Comparison of ENCODE assay signal across 26 cellular contexts in genomic region chr17:17019430-17019762, GRCh38. TPM values are rescaled to one million over a fixed set of nuclear protein-coding genes. Genes with fewer than 3 reads are reported as not detected.
DNase-seq lines count a peak whose midpoint lies in the region; ATAC-seq and TF ChIP-seq lines count a peak whose summit lies in the region.
"Had no signal": no experiment of that assay in that cellular context is flagged by ENCODE, and none has a peak within 500 bp of the region (broad histone marks: within the 10 kb centered on the region; RNA-seq: fewer than 3 reads in every experiment).

No MANE protein-coding gene starts in this region.

- no peak overlapping the region for H2BK120ac ChIP-seq in mesenchymal stem cell (ENCODE audit: low read depth, low read length)

- DNase-seq in HCT116 (ENCODE audit: low read depth, low spot score) (no peak), T-helper 17 cell (no peak), mesenchymal stem cell (no peak), thyroid gland (no peak)
- DNase-seq in stimulated activated naive B cell treated with anti-CD40 and anti-IgM and Interleukin-4, amounts not matched to agents 10 μg/mL and 1 μg/mL and 100 μg/mL, for 72 hours, result no peak
- DNase-seq: activated CD8-positive, alpha-beta T cell treated with anti-CD3 and anti-CD28 coated beads, Interleukin-2, amount 10 ng/mL, durations not matched to agents 7 days and 5 days; activated naive CD8-positive, alpha-beta T cell treated with anti-CD3 and anti-CD28 coated beads, Interleukin-2, amount 50 U/mL, for 24 hours; C1 segment of cervical spinal cord; dermis blood vessel endothelial cell; DND-41; NCI-H1417 treated with DMSO at 0.1 percent for 48 hours; NCI-H2081; NCI-H345; NCI-H774; nephron progenitor cell; RPMI8226; SK-N-SH; stimulated activated CD4-positive, alpha-beta T cell treated with anti-CD3 and anti-CD28 coated beads, Interleukin-15, amount 100 ng/mL, for 24 hours; stimulated activated naive CD8-positive, alpha-beta T cell treated with anti-CD3 and anti-CD28 coated beads, Interleukin-15, amount 100 ng/mL, for 72 hours; tibial artery had no signal

- no peak overlapping the region for H3K18ac ChIP-seq in mesenchymal stem cell (ENCODE audit: low read depth in 1 of 2, low read length in 2 of 2)

- BruUV-seq in HCT116 (replicated peaks; lab: Mats Ljungman, UMichigan), result no TSS peak

- H3K9ac ChIP-seq in HCT116 (ENCODE audit: low read length) (peak overlapping the region; percentile 46; the same call in 1 of the 2 replicates), mesenchymal stem cell (ENCODE audit: low read length) (no peak overlapping the region)
- H3K9ac ChIP-seq: KMS-11, SK-N-SH had no signal

- no peak overlapping the region for H4K8ac ChIP-seq in mesenchymal stem cell (ENCODE audit: low read length)

- RAD21 ChIA-PET in HCT116 (lab: Charles Lee; ENCODE audit: low non-redundant PET in 1 of 2, low total read pairs in 2 of 2, uncharacterized antibody in 2 of 2, unreplicated experiment in 2 of 2), result no interaction called here

- H3K4me1 ChIP-seq in HCT116 (ENCODE audit: control insufficient read depth in 1 of 2, insufficient read depth in 2 of 2, low read length in 2 of 2), result peaks cover 73 to 83% of the 10 kb centered on the region in 2 experiments
- peaks cover 15% of the 10 kb centered on the region for H3K4me1 ChIP-seq in mesenchymal stem cell (ENCODE audit: control insufficient read depth, insufficient read depth, low read depth, low read length)
- H3K4me1 ChIP-seq in thyroid gland, result peaks cover 25 to 45% of the 10 kb centered on the region in 2 donors

- H3K9me3 ChIP-seq in HCT116 (ENCODE audit: control insufficient read depth in 1 of 2, insufficient read depth in 1 of 2, low read depth in 1 of 2, low read length in 2 of 2) (no peaks in the 10 kb centered on the region), T-helper 17 cell (ENCODE audit: control insufficient read depth, low read length, poor library complexity, severe bottlenecking) (no peaks in the 10 kb centered on the region), mesenchymal stem cell (ENCODE audit: control insufficient read depth, low read length) (no peaks in the 10 kb centered on the region), thyroid gland (no peaks in the 10 kb centered on the region)
- H3K9me3 ChIP-seq: SK-N-SH, tibial artery had no signal

- no peak overlapping the region for H3K4me3 Mint-ChIP-seq in T-helper 17 cell
- no peak overlapping the region for H3K4me3 Mint-ChIP-seq in stimulated activated naive B cell treated with anti-CD40 and anti-IgM and Interleukin-4, amounts not matched to agents 10 μg/mL and 1 μg/mL and 100 μg/mL, for 72 hours
- H3K4me3 Mint-ChIP-seq: activated CD8-positive, alpha-beta T cell treated with anti-CD3 and anti-CD28 coated beads, Interleukin-2, amount 10 ng/mL, durations not matched to agents 7 days and 5 days; activated naive CD8-positive, alpha-beta T cell treated with anti-CD3 and anti-CD28 coated beads, Interleukin-2, amount 50 U/mL, for 24 hours; central memory CD8-positive, alpha-beta T cell; nephron progenitor cell; stimulated activated naive CD8-positive, alpha-beta T cell treated with anti-CD3 and anti-CD28 coated beads, Interleukin-15, amount 100 ng/mL, for 72 hours; T-helper 1 cell treated with Interleukin-12 subunit alpha and Interleukin-12 subunit beta and Interleukin-4 antibody, amounts not matched to agents 30 μg/mL and 1 μg/mL, for 36 hours had no signal

- no peak overlapping the region for H2BK12ac ChIP-seq in mesenchymal stem cell (ENCODE audit: low read length in 2 of 2)

- 0 out of 6 replicates have a peak, but pooled peaks of 1 of the 3 experiments have one; percentile 20 for TF ChIP-seq CTCF in HCT116 (IDR thresholded peaks at IDR 0.05 in 2 of 3, conservative IDR thresholded peaks at IDR 0.05 in 1 of 3; ENCODE audit: borderline replicate concordance in 1 of 3, insufficient read depth in 1 of 3, low read depth in 2 of 3, low read length in 2 of 3)
- no peak for TF ChIP-seq CTCF in thyroid gland (IDR thresholded peaks at IDR 0.05)

- TF ChIP-seq POLR2A in HCT116 (IDR thresholded peaks at IDR 0.05; ENCODE audit: borderline replicate concordance, extremely low read depth, insufficient read depth, insufficient read length), result no peak
- no peak for TF ChIP-seq POLR2A in thyroid gland (IDR thresholded peaks at IDR 0.05)

- peak overlapping the region; percentile 62 for H2BK15ac ChIP-seq in mesenchymal stem cell (ENCODE audit: low read depth, poor library complexity, severe bottlenecking)

- peak overlapping the region; percentile 11 for H3K27ac Mint-ChIP-seq in T-helper 17 cell
- H3K27ac Mint-ChIP-seq in stimulated activated naive B cell treated with anti-CD40 and anti-IgM and Interleukin-4, amounts not matched to agents 10 μg/mL and 1 μg/mL and 100 μg/mL, for 72 hours, result no peak overlapping the region
- H3K27ac Mint-ChIP-seq: activated CD8-positive, alpha-beta T cell treated with anti-CD3 and anti-CD28 coated beads, Interleukin-2, amount 10 ng/mL, durations not matched to agents 7 days and 5 days; activated naive CD8-positive, alpha-beta T cell treated with anti-CD3 and anti-CD28 coated beads, Interleukin-2, amount 50 U/mL, for 24 hours; nephron progenitor cell; stimulated activated naive CD8-positive, alpha-beta T cell treated with anti-CD3 and anti-CD28 coated beads, Interleukin-15, amount 100 ng/mL, for 72 hours; T-helper 1 cell treated with Interleukin-12 subunit alpha and Interleukin-12 subunit beta and Interleukin-4 antibody, amounts not matched to agents 30 μg/mL and 1 μg/mL, for 36 hours had no signal

- no peak overlapping the region for H2AFZ ChIP-seq in HCT116 (ENCODE audit: low read depth, low read length, poor library complexity, severe bottlenecking)
- no peak overlapping the region for H2AFZ ChIP-seq in mesenchymal stem cell (ENCODE audit: low read depth, low read length)

- no peaks in the 10 kb centered on the region for H4K20me1 ChIP-seq in HCT116 (ENCODE audit: insufficient read depth)

- no peaks in the 10 kb centered on the region for H3K27me3 ChIP-seq in HCT116 (ENCODE audit: insufficient read depth, low read length)
- peaks cover 0 to 5% of the 10 kb centered on the region in 2 experiments for H3K27me3 ChIP-seq in mesenchymal stem cell (ENCODE audit: control insufficient read depth in 1 of 2, insufficient read depth in 1 of 2, low read length in 2 of 2)
- no peaks in the 10 kb centered on the region for H3K27me3 ChIP-seq in thyroid gland
- H3K27me3 ChIP-seq: tibial artery had no signal

- CTCF ChIA-PET in HCT116 (lab: Charles Lee), result no interaction called here

- POLR2A ChIA-PET in HCT116 (lab: Charles Lee), result interaction anchor here (2.3 kb wide), 1 partner anchor 8 kb away, joined by 11 read pairs; no protein-coding TSS in a partner anchor

- TF ChIP-seq RAD21 in HCT116 (IDR thresholded peaks at IDR 0.05; ENCODE audit: low read depth), result no peak

- no peak overlapping the region for H3K23ac ChIP-seq in mesenchymal stem cell (ENCODE audit: low read length in 2 of 2)

- no peaks in the 10 kb centered on the region for H3K79me2 ChIP-seq in HCT116 (ENCODE audit: insufficient read depth, low read length)

- H3K4me1 Mint-ChIP-seq in T-helper 17 cell, result peaks cover 35% of the 10 kb centered on the region
- peaks cover 17 to 41% of the 10 kb centered on the region in 2 donors for H3K4me1 Mint-ChIP-seq in stimulated activated naive B cell treated with anti-CD40 and anti-IgM and Interleukin-4, amounts not matched to agents 10 μg/mL and 1 μg/mL and 100 μg/mL, for 72 hours

- H3K36me3 ChIP-seq in HCT116 (ENCODE audit: control insufficient read depth in 1 of 2, insufficient read depth in 2 of 2, low read length in 2 of 2) (no peaks in the 10 kb centered on the region), mesenchymal stem cell (ENCODE audit: control insufficient read depth in 1 of 2, insufficient read depth in 2 of 2, low read depth in 1 of 2, low read length in 2 of 2) (no peaks in the 10 kb centered on the region), thyroid gland (no peaks in the 10 kb centered on the region)
- H3K36me3 ChIP-seq: tibial artery had no signal

- H3K27me3 Mint-ChIP-seq in T-helper 17 cell, result no peaks in the 10 kb centered on the region
- no peaks in the 10 kb centered on the region for H3K27me3 Mint-ChIP-seq in stimulated activated naive B cell treated with anti-CD40 and anti-IgM and Interleukin-4, amounts not matched to agents 10 μg/mL and 1 μg/mL and 100 μg/mL, for 72 hours
- H3K27me3 Mint-ChIP-seq: activated naive CD8-positive, alpha-beta T cell treated with anti-CD3 and anti-CD28 coated beads, Interleukin-2, amount 50 U/mL, for 24 hours; central memory CD8-positive, alpha-beta T cell; stimulated activated naive CD8-positive, alpha-beta T cell treated with anti-CD3 and anti-CD28 coated beads, Interleukin-15, amount 100 ng/mL, for 72 hours had no signal

- H3K4me2 ChIP-seq in HCT116 (ENCODE audit: low read length) (peak overlapping the region; percentile 49), mesenchymal stem cell (ENCODE audit: low read length, poor library complexity, severe bottlenecking) (no peak overlapping the region)
- H3K4me2 ChIP-seq: KMS-11, SK-N-SH had no signal

- no peaks in the 10 kb centered on the region for H3K79me1 ChIP-seq in mesenchymal stem cell (replicated peaks; ENCODE audit: low read length, poor library complexity, severe bottlenecking)

- H3K9me2 ChIP-seq in HCT116 (ENCODE audit: insufficient read depth), result no peaks in the 10 kb centered on the region
- H3K9me2 ChIP-seq: SK-N-SH had no signal

- intact Hi-C loops in HCT116 (cut with micrococcal nuclease) (no loop called here), thyroid gland (cut with DNase I) (no loop called here)

- peak overlapping the region; percentile 15 for H2AK5ac ChIP-seq in mesenchymal stem cell (ENCODE audit: low read length, severe bottlenecking)

- WGBS in mesenchymal stem cell, result 100% methylated on average over 2 of the region's 5 CpGs
- 73 to 87% methylated on average over 5 of the region's 5 CpGs for WGBS in thyroid gland, 2 donors

- peak overlapping the region; percentile 66; the same call in 1 of the 2 replicates for H3K27ac ChIP-seq in HCT116 (ENCODE audit: low read depth, low read length)
- H3K27ac ChIP-seq in mesenchymal stem cell (ENCODE audit: low read length, poor library complexity, severe bottlenecking), result no peak overlapping the region
- H3K27ac ChIP-seq in thyroid gland, result peak overlapping the region; percentile 75 to 99 (median 84)
- H3K27ac ChIP-seq: KMS-11, tibial artery had no signal

- peaks cover 0 to 1% of the 10 kb centered on the region in 2 donors for H3K9me3 Mint-ChIP-seq in stimulated activated naive B cell treated with anti-CD40 and anti-IgM and Interleukin-4, amounts not matched to agents 10 μg/mL and 1 μg/mL and 100 μg/mL, for 72 hours
- H3K9me3 Mint-ChIP-seq: activated naive CD8-positive, alpha-beta T cell treated with anti-CD3 and anti-CD28 coated beads, Interleukin-2, amount 50 U/mL, for 24 hours; central memory CD8-positive, alpha-beta T cell; nephron progenitor cell; stimulated activated naive CD8-positive, alpha-beta T cell treated with anti-CD3 and anti-CD28 coated beads, Interleukin-15, amount 100 ng/mL, for 72 hours; T-helper 1 cell treated with Interleukin-12 subunit alpha and Interleukin-12 subunit beta and Interleukin-4 antibody, amounts not matched to agents 30 μg/mL and 1 μg/mL, for 36 hours had no signal

- H3K4me3 ChIP-seq in HCT116 (replicated peaks in 1 of 2; ENCODE audit: low read depth in 1 of 2, low read length in 2 of 2) (no peak overlapping the region), mesenchymal stem cell (ENCODE audit: insufficient read depth in 1 of 2, low read depth in 1 of 2, low read length in 2 of 2) (no peak overlapping the region), thyroid gland (replicated peaks in 1 of 3) (no peak overlapping the region)
- H3K4me3 ChIP-seq: tibial artery had no signal

- H3K14ac ChIP-seq in mesenchymal stem cell (ENCODE audit: low read length in 2 of 2), result no peak overlapping the region

- ATAC-seq in HCT116 (no peak), T-helper 17 cell (no peak), HG02973 (IDR thresholded peaks at IDR 0.05; ENCODE audit: unreplicated experiment) (no peak)
- ATAC-seq in stimulated activated naive B cell treated with anti-CD40 and anti-IgM and Interleukin-4, amounts not matched to agents 10 μg/mL and 1 μg/mL and 100 μg/mL, for 72 hours (replicated peaks), result no peak
- no peak for ATAC-seq in activated CD4-positive, CD25-positive, alpha-beta regulatory T cell treated with anti-CD3 and anti-CD28 coated beads, Interleukin-2, amount 50 U/mL, for 24 hours
- ATAC-seq: activated CD8-positive, alpha-beta T cell treated with anti-CD3 and anti-CD28 coated beads, Interleukin-2, amount 10 ng/mL, durations not matched to agents 7 days and 5 days; activated naive CD8-positive, alpha-beta T cell treated with anti-CD3 and anti-CD28 coated beads, Interleukin-2, amount 50 U/mL, for 24 hours; stimulated activated naive CD8-positive, alpha-beta T cell treated with anti-CD3 and anti-CD28 coated beads, Interleukin-15, amount 100 ng/mL, for 72 hours had no signal

- no peaks in the 10 kb centered on the region for H3K36me3 Mint-ChIP-seq in T-helper 17 cell (ENCODE audit: low read depth)
- no peaks in the 10 kb centered on the region for H3K36me3 Mint-ChIP-seq in stimulated activated naive B cell treated with anti-CD40 and anti-IgM and Interleukin-4, amounts not matched to agents 10 μg/mL and 1 μg/mL and 100 μg/mL, for 72 hours

- H4K91ac ChIP-seq in mesenchymal stem cell (ENCODE audit: low read length), result no peak overlapping the region

- H3K4ac ChIP-seq in mesenchymal stem cell (ENCODE audit: low read depth in 1 of 2, low read length in 2 of 2), result no peak overlapping the region

- no peak overlapping the region for H2BK5ac ChIP-seq in mesenchymal stem cell (ENCODE audit: low read depth, low read length, poor library complexity, severe bottlenecking)

RNA-seq across cellular contexts. Expression of gene MPRIP, which starts 22.9 kb away (rescaled TPM):
- total RNA-seq in HCT116 (2021; ENCODE audit: unreplicated experiment) (258 TPM), T-helper 17 cell (100 to 1,000 TPM; 268 to 269 TPM), thyroid gland (100 to 1,000 TPM; 130 to 244 (median 155) TPM)
- 131 and 153 TPM in 2 replicates for polyA plus RNA-seq in HCT116 (2012)
- 112 TPM for polyA plus RNA-seq in mesenchymal stem cell (2013, experiment 1 of 2)
- 112 TPM for polyA plus RNA-seq in mesenchymal stem cell (2013, experiment 2 of 2)

RNA-seq across cellular contexts. Expression of gene TNFRSF13B, which starts 47.5 kb away (rescaled TPM):
- total RNA-seq in HCT116 (2021; ENCODE audit: unreplicated experiment) (not detected), T-helper 17 cell (1 to 10 TPM in 1 of 2 donors, not detected in 1; 1.1 TPM), thyroid gland (not detected)
- 0.06 TPM in 1 of 2 replicates, not detected in the other for polyA plus RNA-seq in HCT116 (2012)
- polyA plus RNA-seq in mesenchymal stem cell (2013, experiment 1 of 2), result not detected
- not detected for polyA plus RNA-seq in mesenchymal stem cell (2013, experiment 2 of 2)
- total RNA-seq: activated CD8-positive, alpha-beta T cell treated with anti-CD3 and anti-CD28 coated beads, Interleukin-2, amount 10 ng/mL, durations not matched to agents 7 days and 5 days; dermis blood vessel endothelial cell; progenitor cell of endocrine pancreas had no signal
- polyA plus RNA-seq: SK-N-SH had no signal
